Comparison of ENCODE assay signal across 8 cellular contexts in genomic region chr1:5915587-5916571, GRCh38.
DNase-seq lines count a peak whose midpoint lies in the region; ATAC-seq, FAIRE-seq and TF ChIP-seq lines count a peak whose summit lies in the region.

No MANE protein-coding gene starts in this region.

- intact Hi-C loops in endothelial cell of umbilical vein (cut with micrococcal nuclease), result loop anchor here (1.0 to 2.0 kb wide), 3 partner anchors 59 to 1263 kb away; no protein-coding TSS in a partner anchor
- intact Hi-C loops in uterus (cut with DNase I; ENCODE audit: low total_unique reads), result no loop called here

- H3K4me3 ChIP-seq in DOHH2 (ENCODE audit: low read length), result no peak overlapping the region
- H3K4me3 ChIP-seq in endothelial cell of umbilical vein (replicated peaks in 1 of 3; ENCODE audit: insufficient read depth in 1 of 3, low read depth in 1 of 3, low read length in 3 of 3), result no peak overlapping the region
- no peak overlapping the region for H3K4me3 ChIP-seq in uterus

- H3F3A ChIP-seq in DOHH2 (ENCODE audit: control insufficient read depth, insufficient read depth), result no peaks in the 10 kb centered on the region

- H3K36me3 ChIP-seq in DOHH2 (ENCODE audit: control insufficient read depth, low read length) (no peaks in the 10 kb centered on the region), endothelial cell of umbilical vein (ENCODE audit: control insufficient read depth in 2 of 2, extremely low read depth in 1 of 2, insufficient read depth in 2 of 2, low read length in 2 of 2) (no peaks in the 10 kb centered on the region), uterus (no peaks in the 10 kb centered on the region)

- H3K79me2 ChIP-seq in DOHH2 (ENCODE audit: control insufficient read depth, low read length) (no peaks in the 10 kb centered on the region), endothelial cell of umbilical vein (ENCODE audit: control insufficient read depth, insufficient read depth, low read length) (no peaks in the 10 kb centered on the region)

- TF ChIP-seq CTCF in DOHH2 (IDR thresholded peaks at IDR 0.05; ENCODE audit: low read depth, low read length, poor library complexity, severe bottlenecking), result peak; percentile 79
- peak; percentile 91 for TF ChIP-seq CTCF in VCaP (conservative IDR thresholded peaks at IDR 0.05)
- TF ChIP-seq CTCF in endothelial cell of umbilical vein (IDR thresholded peaks at IDR 0.05; ENCODE audit: extremely low read depth in 1 of 2, insufficient read depth in 1 of 2, low read depth in 1 of 2, low read length in 2 of 2), result peak; percentile 46 to 61
- TF ChIP-seq CTCF in uterus (IDR thresholded peaks at IDR 0.05), result peak; percentile 34 to 56 (median 37)

- H3K4me1 ChIP-seq in DOHH2 (ENCODE audit: control insufficient read depth, low read length) (peaks cover 3% of the 10 kb centered on the region; the same call in 1 of the 2 replicates), endothelial cell of umbilical vein (ENCODE audit: control insufficient read depth, extremely low read depth, insufficient read depth, low read length) (no peaks in the 10 kb centered on the region), uterus (no peaks in the 10 kb centered on the region)

- H3K9me2 ChIP-seq in DOHH2 (replicated peaks; ENCODE audit: control insufficient read depth, low read length), result no peaks in the 10 kb centered on the region

- CTCF ChIA-PET in endothelial cell of umbilical vein (lab: Charles Lee), result interaction anchor here (0.6 to 4.8 kb wide), 6 partner anchors 8 to 1259 kb away, joined by 3 to 45 read pairs (median 4); no protein-coding TSS in a partner anchor

- FAIRE-seq in endothelial cell of umbilical vein (lab: Jason Lieb, UNC), result peak; percentile 69

- H3K9me3 ChIP-seq in DOHH2 (ENCODE audit: control insufficient read depth, insufficient read depth, low read length) (no peaks in the 10 kb centered on the region), endothelial cell of umbilical vein (replicated peaks; ENCODE audit: control insufficient read depth, insufficient read depth, low read length) (no peaks in the 10 kb centered on the region), uterus (no peaks in the 10 kb centered on the region)

- ATAC-seq in GM18873 (IDR thresholded peaks at IDR 0.05; ENCODE audit: low FRiP score, unreplicated experiment), result no peak

- no peak overlapping the region for H2AFZ ChIP-seq in endothelial cell of umbilical vein (ENCODE audit: low read depth, low read length)

- H3K27ac ChIP-seq in DOHH2 (ENCODE audit: low read depth, low read length), result no peak overlapping the region
- peak overlapping the region; percentile 8; the same call in 1 of the 2 replicates for H3K27ac ChIP-seq in VCaP
- no peak overlapping the region for H3K27ac ChIP-seq in endothelial cell of umbilical vein (ENCODE audit: insufficient read depth, low read depth, low read length)
- no peak overlapping the region for H3K27ac ChIP-seq in uterus

- TF ChIP-seq POLR2A in endothelial cell of umbilical vein (IDR thresholded peaks at IDR 0.05; ENCODE audit: low read depth, low read length), result no peak
- no peak for TF ChIP-seq POLR2A in uterus (IDR thresholded peaks at IDR 0.05)

- no peaks in the 10 kb centered on the region for H3K9me1 ChIP-seq in endothelial cell of umbilical vein (replicated peaks; ENCODE audit: control insufficient read depth, extremely low read depth, insufficient read depth, low read length)

- BruUV-seq in endothelial cell of umbilical vein (replicated peaks; lab: Mats Ljungman, UMichigan), result no TSS peak

- H4K20me1 ChIP-seq in DOHH2 (ENCODE audit: control insufficient read depth, insufficient read depth, low read depth, low read length) (no peaks in the 10 kb centered on the region; the same call in 1 of the 2 replicates), endothelial cell of umbilical vein (replicated peaks; ENCODE audit: control insufficient read depth, extremely low read depth, insufficient read depth, low read length) (no peaks in the 10 kb centered on the region)

- POLR2A ChIA-PET in endothelial cell of umbilical vein (lab: Charles Lee), result no interaction called here

- no peaks in the 10 kb centered on the region for H3K27me3 ChIP-seq in DOHH2 (ENCODE audit: control insufficient read depth, low read length)
- no peaks in the 10 kb centered on the region for H3K27me3 ChIP-seq in endothelial cell of umbilical vein (ENCODE audit: control insufficient read depth in 2 of 2, insufficient read depth in 2 of 2, low read length in 2 of 2)
- H3K27me3 ChIP-seq in uterus, result no peaks in the 10 kb centered on the region

- H3K9ac ChIP-seq in endothelial cell of umbilical vein (replicated peaks; ENCODE audit: extremely low read depth, insufficient read depth, low read length), result no peak overlapping the region

- H3K4me2 ChIP-seq in DOHH2 (ENCODE audit: low read length) (no peak overlapping the region), endothelial cell of umbilical vein (ENCODE audit: insufficient read depth, low read length) (no peak overlapping the region)

- DNase-seq in HT1080 (ENCODE audit: low read depth), result peak; percentile 40
- peak; percentile 40 for DNase-seq in endothelial cell of umbilical vein (ENCODE audit: low read depth, low spot score)
- DNase-seq in middle frontal gyrus (ENCODE audit: extremely low spot score, low spot score), result peak; percentile 70
- DNase-seq in uterus, result no peak
- DNase-seq in activated gamma-delta T cell (lab: John Stamatoyannopoulos, UW), result no peak

- dilution Hi-C loops in endothelial cell of umbilical vein (cut with MboI; ENCODE audit: extremely low pct_ligation_motif_present, low sequenced_read_pairs), result no loop called here

TF ChIP-seq in endothelial cell of umbilical vein, 7 proteins besides CTCF, POLR2A, EP300 and RAD21:
- TF ChIP-seq FOS (IDR thresholded peaks at IDR 0.05; ENCODE audit: borderline replicate concordance, insufficient read depth, low read length), result no peak
- TF ChIP-seq JUN (IDR thresholded peaks at IDR 0.05; ENCODE audit: borderline replicate concordance, insufficient read depth, insufficient read length, low read depth), result no peak
- TF ChIP-seq MYC (IDR thresholded peaks at IDR 0.05; ENCODE audit: low read depth, low read length), result no peak
- TF ChIP-seq POLR2AphosphoS5 (IDR thresholded peaks at IDR 0.05; ENCODE audit: insufficient read depth, low read depth, low read length), result no peak
- TF ChIP-seq GATA2 (IDR thresholded peaks at IDR 0.05; ENCODE audit: insufficient read depth, insufficient read length, low read depth, low read length), result no peak
- no peak for TF ChIP-seq EZH2 (IDR thresholded peaks at IDR 0.05; ENCODE audit: borderline replicate concordance, low read depth, low read length, severe bottlenecking)
- no peak for TF ChIP-seq MAX (IDR thresholded peaks at IDR 0.05; ENCODE audit: insufficient read depth, insufficient read length)

Comparison
In these comparisons a context has a peak if more than half of its experiments do, and no peak if none do; other contexts are left out.
1. CTCF ChIP-seq: peak in every context shown above with its lines; median percentile 91 in VCaP; 79 in DOHH2; 54 in endothelial cell of umbilical vein; 37 in uterus.
2. DNase-seq: peak in HT1080 (single experiment), endothelial cell of umbilical vein (single experiment) and middle frontal gyrus (single experiment); none in uterus (0 of 2) and activated gamma-delta T cell (single experiment).